ENCODE assay signal across 8 cellular contexts in the genomic region with DNA sequence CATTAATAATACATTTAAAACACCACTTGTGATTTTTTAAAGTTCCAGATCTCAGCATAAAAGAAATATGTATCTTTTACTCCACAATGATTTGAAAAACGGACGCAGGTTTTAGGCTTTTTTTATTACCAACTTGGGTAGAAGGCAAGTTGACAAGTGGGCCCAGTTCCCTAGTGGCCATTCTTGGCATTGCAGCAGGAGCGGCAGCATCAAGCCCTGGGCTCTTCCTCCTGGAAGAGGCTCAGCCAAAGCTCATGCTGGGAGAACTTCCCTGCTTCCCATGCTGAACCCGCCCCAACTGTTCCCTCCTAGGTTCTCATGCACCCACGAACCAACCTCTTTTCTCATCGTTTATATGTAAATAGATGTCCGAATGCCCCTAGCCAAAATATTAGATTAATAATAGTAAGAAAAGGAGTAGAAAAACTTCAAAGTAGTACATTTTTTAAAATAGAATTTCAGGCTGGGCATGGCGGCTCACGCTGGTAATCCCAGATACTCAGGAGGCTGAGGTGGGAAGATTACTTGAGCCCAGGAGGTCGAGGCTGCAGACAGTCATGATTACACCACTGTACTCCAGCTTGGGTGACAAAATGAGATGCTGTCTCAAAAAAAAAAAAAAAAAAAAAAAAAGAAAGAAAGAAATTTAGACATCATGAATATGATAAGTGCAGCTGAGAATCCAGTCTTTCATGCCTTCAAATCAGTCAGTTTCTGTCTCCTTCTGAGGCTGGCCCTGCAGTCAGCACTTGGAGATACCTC. TPM values are rescaled to one million over a fixed set of nuclear protein-coding genes. Genes with fewer than 3 reads are reported as not detected.
DNase-seq lines count a peak whose midpoint lies in the region; ATAC-seq, FAIRE-seq and TF ChIP-seq lines count a peak whose summit lies in the region.

No MANE protein-coding gene starts in this region.

- H3K4me1 ChIP-seq in gastroesophageal sphincter, result no peaks in the 10 kb centered on the region

- TF ChIP-seq CTCF in C4-2B (conservative IDR thresholded peaks at IDR 0.05), result peak; percentile 87
- TF ChIP-seq CTCF in gastroesophageal sphincter (IDR thresholded peaks at IDR 0.05), result peak in 2 of 4 experiments; percentile 10 to 46

- ATAC-seq in stimulated activated memory B cell treated with anti-CD40 and anti-IgM and Interleukin-4, amounts not matched to agents 10 μg/mL and 1 μg/mL and 100 μg/mL, for 72 hours, result no peak
- no peak for ATAC-seq in gastroesophageal sphincter

- TF ChIP-seq POLR2A in gastroesophageal sphincter (IDR thresholded peaks at IDR 0.05), result no peak

- intact Hi-C loops in activated T-helper 1 cell treated with anti-CD3 and anti-CD28 coated beads, Interleukin-12 subunit alpha, Interleukin-12 subunit beta, Interleukin-2, Interleukin-4 antibody, amounts not matched to agents 30 ng/mL and 10 ng/mL and 1 ng/mL, durations not matched to agents 14 hours and 24 hours and 36 hours (cut with micrococcal nuclease), result loop anchor here (1.0 to 5.0 kb wide), 12 partner anchors 8 to 876 kb away; no protein-coding TSS in a partner anchor

- H3K9me3 ChIP-seq in gastroesophageal sphincter, result no peaks in the 10 kb centered on the region

- peaks cover 14% of the 10 kb centered on the region for H3K27me3 ChIP-seq in gastroesophageal sphincter

- H3K4me1 Mint-ChIP-seq in activated T-helper 1 cell treated with anti-CD3 and anti-CD28 coated beads, Interleukin-12 subunit alpha, Interleukin-12 subunit beta, Interleukin-2, Interleukin-4 antibody, amounts not matched to agents 30 ng/mL and 10 ng/mL and 1 ng/mL, durations not matched to agents 14 hours and 24 hours and 36 hours (ENCODE audit: low read depth), result peaks cover 83% of the 10 kb centered on the region
- peaks cover 32% of the 10 kb centered on the region for H3K4me1 Mint-ChIP-seq in stimulated activated memory B cell treated with anti-CD40 and anti-IgM and Interleukin-4, amounts not matched to agents 10 μg/mL and 1 μg/mL and 100 μg/mL, for 72 hours

- peak overlapping the region; percentile 87 for H3K27ac Mint-ChIP-seq in activated T-helper 1 cell treated with anti-CD3 and anti-CD28 coated beads, Interleukin-12 subunit alpha, Interleukin-12 subunit beta, Interleukin-2, Interleukin-4 antibody, amounts not matched to agents 30 ng/mL and 10 ng/mL and 1 ng/mL, durations not matched to agents 14 hours and 24 hours and 36 hours
- H3K27ac Mint-ChIP-seq in stimulated activated memory B cell treated with anti-CD40 and anti-IgM and Interleukin-4, amounts not matched to agents 10 μg/mL and 1 μg/mL and 100 μg/mL, for 72 hours, result peak overlapping the region; percentile 39

- FAIRE-seq in GM19239 (lab: Jason Lieb, UNC), result peak; percentile 59

- H3K36me3 ChIP-seq in gastroesophageal sphincter, result no peaks in the 10 kb centered on the region

- DNase-seq in GM19239 (ENCODE audit: insufficient read length, low spot score) (no peak), NCI-H146 treated with DMSO at 0.1 percent for 48 hours (lab: John Stamatoyannopoulos, UW; ENCODE audit: unreplicated experiment) (peak; percentile 79), hepatic stellate cell (ENCODE audit: low spot score) (peak; percentile 20), DMS79 treated with DMSO at 0.1 percent for 48 hours (lab: John Stamatoyannopoulos, UW) (no peak)
- DNase-seq in activated T-helper 1 cell treated with anti-CD3 and anti-CD28 coated beads, Interleukin-12 subunit alpha, Interleukin-12 subunit beta, Interleukin-2, Interleukin-4 antibody, amounts not matched to agents 30 ng/mL and 10 ng/mL and 1 ng/mL, durations not matched to agents 14 hours and 24 hours and 36 hours (ENCODE audit: low spot score), result no peak

- no peak overlapping the region for H3K4me3 ChIP-seq in gastroesophageal sphincter

- peak overlapping the region; percentile 53 for H3K4me3 Mint-ChIP-seq in activated T-helper 1 cell treated with anti-CD3 and anti-CD28 coated beads, Interleukin-12 subunit alpha, Interleukin-12 subunit beta, Interleukin-2, Interleukin-4 antibody, amounts not matched to agents 30 ng/mL and 10 ng/mL and 1 ng/mL, durations not matched to agents 14 hours and 24 hours and 36 hours
- H3K4me3 Mint-ChIP-seq in stimulated activated memory B cell treated with anti-CD40 and anti-IgM and Interleukin-4, amounts not matched to agents 10 μg/mL and 1 μg/mL and 100 μg/mL, for 72 hours, result peak overlapping the region; percentile 52

- H3K9me3 Mint-ChIP-seq in activated T-helper 1 cell treated with anti-CD3 and anti-CD28 coated beads, Interleukin-12 subunit alpha, Interleukin-12 subunit beta, Interleukin-2, Interleukin-4 antibody, amounts not matched to agents 30 ng/mL and 10 ng/mL and 1 ng/mL, durations not matched to agents 14 hours and 24 hours and 36 hours, result peaks cover 8% of the 10 kb centered on the region
- no peaks in the 10 kb centered on the region for H3K9me3 Mint-ChIP-seq in stimulated activated memory B cell treated with anti-CD40 and anti-IgM and Interleukin-4, amounts not matched to agents 10 μg/mL and 1 μg/mL and 100 μg/mL, for 72 hours

- H3K27ac ChIP-seq in C4-2B (no peak overlapping the region), gastroesophageal sphincter (no peak overlapping the region)

- WGBS in gastroesophageal sphincter (ENCODE audit: low coverage in 1 of 2), 2 donors, result 20 to 38% methylated on average over 6 to 9 of the region's 10 CpGs

- H3K36me3 Mint-ChIP-seq in activated T-helper 1 cell treated with anti-CD3 and anti-CD28 coated beads, Interleukin-12 subunit alpha, Interleukin-12 subunit beta, Interleukin-2, Interleukin-4 antibody, amounts not matched to agents 30 ng/mL and 10 ng/mL and 1 ng/mL, durations not matched to agents 14 hours and 24 hours and 36 hours (ENCODE audit: low read depth), result no peaks in the 10 kb centered on the region
- H3K36me3 Mint-ChIP-seq in stimulated activated memory B cell treated with anti-CD40 and anti-IgM and Interleukin-4, amounts not matched to agents 10 μg/mL and 1 μg/mL and 100 μg/mL, for 72 hours, result no peaks in the 10 kb centered on the region

- no peak for TF ChIP-seq EP300 in gastroesophageal sphincter (IDR thresholded peaks at IDR 0.05)

- no peaks in the 10 kb centered on the region for H3K27me3 Mint-ChIP-seq in activated T-helper 1 cell treated with anti-CD3 and anti-CD28 coated beads, Interleukin-12 subunit alpha, Interleukin-12 subunit beta, Interleukin-2, Interleukin-4 antibody, amounts not matched to agents 30 ng/mL and 10 ng/mL and 1 ng/mL, durations not matched to agents 14 hours and 24 hours and 36 hours (ENCODE audit: insufficient read depth)
- H3K27me3 Mint-ChIP-seq in stimulated activated memory B cell treated with anti-CD40 and anti-IgM and Interleukin-4, amounts not matched to agents 10 μg/mL and 1 μg/mL and 100 μg/mL, for 72 hours, result peaks cover 32% of the 10 kb centered on the region

RNA-seq across cellular contexts. Expression of a gene that starts 18.2 kb away (rescaled TPM):
- 57.3 and 60.4 TPM in 2 replicates for total RNA-seq in activated T-helper 1 cell treated with anti-CD3 and anti-CD28 coated beads, Interleukin-12 subunit alpha, Interleukin-12 subunit beta, Interleukin-2, Interleukin-4 antibody, amounts not matched to agents 30 ng/mL and 10 ng/mL and 1 ng/mL, durations not matched to agents 14 hours and 24 hours and 36 hours
- total RNA-seq in gastroesophageal sphincter, result 1 to 10 TPM in 1 of 4 donors, under 1 TPM in 2, not detected in 1; 0.13 to 1.2 (median 0.93) TPM

Comparison
In these comparisons a context has a peak if more than half of its experiments do, and no peak if none do; other contexts are left out.
1. DNase-seq: peak in NCI-H146 treated with DMSO at 0.1 percent for 48 hours (single experiment) and hepatic stellate cell (single experiment); none in GM19239 (single experiment), activated T-helper 1 cell treated with anti-CD3 and anti-CD28 coated beads, Interleukin-12 subunit alpha, Interleukin-12 subunit beta, Interleukin-2, Interleukin-4 antibody, amounts not matched to agents 30 ng/mL and 10 ng/mL and 1 ng/mL, durations not matched to agents 14 hours and 24 hours and 36 hours (single experiment) and DMS79 treated with DMSO at 0.1 percent for 48 hours (single experiment).
2. RNA of a gene that starts 18.2 kb away (total RNA-seq): 57.3 to 60.4 TPM in activated T-helper 1 cell treated with anti-CD3 and anti-CD28 coated beads, Interleukin-12 subunit alpha, Interleukin-12 subunit beta, Interleukin-2, Interleukin-4 antibody, amounts not matched to agents 30 ng/mL and 10 ng/mL and 1 ng/mL, durations not matched to agents 14 hours and 24 hours and 36 hours; 0.13 to 1.2 TPM in gastroesophageal sphincter; every median in the first group is over 10 times any median in the second.